ENCODE assay signal across 20 cellular contexts in genomic region chr2:112194480-112194879, GRCh38. TPM values are rescaled to one million over a fixed set of nuclear protein-coding genes. Genes with fewer than 3 reads are reported as not detected.
"Had no signal": no experiment of that assay in that cellular context is flagged by ENCODE, and none has a peak within 500 bp of the region (broad histone marks: within the 10 kb centered on the region; RNA-seq: fewer than 3 reads in every experiment).

No MANE protein-coding gene starts in this region.

- H3K4me1 Mint-ChIP-seq: immature natural killer cell had no signal

- H3K27ac Mint-ChIP-seq: dendritic cell treated with granulocyte-macrophage colony-stimulating factor and Interleukin-4, amounts not matched to agents 40 ng/mL and 50 ng/mL, for 4 days; effector memory CD8-positive, alpha-beta T cell; immature natural killer cell; nephron progenitor cell; progenitor cell of endocrine pancreas; T-helper 17 cell had no signal

- FAIRE-seq: astrocyte, bronchial epithelial cell, frontal cortex had no signal

- ATAC-seq: effector memory CD8-positive, alpha-beta T cell; heart left ventricle; SK-N-SH treated with all-trans-retinoic acid at 6 μM for 48 hours; stimulated activated naive CD8-positive, alpha-beta T cell treated with anti-CD3 and anti-CD28 coated beads, Interleukin-15, amount 100 ng/mL, for 72 hours; T-helper 17 cell had no signal

- H3K4me3 Mint-ChIP-seq: dendritic cell treated with granulocyte-macrophage colony-stimulating factor and Interleukin-4, amounts not matched to agents 40 ng/mL and 50 ng/mL, for 4 days; effector memory CD8-positive, alpha-beta T cell; immature natural killer cell; nephron progenitor cell; stimulated activated naive CD8-positive, alpha-beta T cell treated with anti-CD3 and anti-CD28 coated beads, Interleukin-15, amount 100 ng/mL, for 72 hours had no signal

- H3K9me3 Mint-ChIP-seq: effector memory CD8-positive, alpha-beta T cell; immature natural killer cell; stimulated activated naive CD8-positive, alpha-beta T cell treated with anti-CD3 and anti-CD28 coated beads, Interleukin-15, amount 100 ng/mL, for 72 hours had no signal

- DNase-seq: effector memory CD8-positive, alpha-beta T cell; heart left ventricle; immature natural killer cell; mesendoderm; nephron progenitor cell; occipital lobe; SHP77 treated with DMSO at 0.1 percent for 48 hours; stimulated activated CD4-positive, alpha-beta T cell treated with anti-CD3 and anti-CD28 coated beads, Interleukin-15, amount 100 ng/mL, for 24 hours; stimulated activated CD4-positive, alpha-beta T cell treated with anti-CD3 and anti-CD28 coated beads, Interleukin-4, amount 100 ng/mL, for 4 hours; stimulated activated CD8-positive, alpha-beta memory T cell treated with anti-CD3 and anti-CD28 coated beads, Interleukin-4, amount 100 ng/mL, for 48 hours; stimulated activated naive CD8-positive, alpha-beta T cell treated with anti-CD3 and anti-CD28 coated beads, Interleukin-15, amount 100 ng/mL, for 72 hours; T-helper 17 cell; testis; upper lobe of left lung had no signal

- H3K27me3 Mint-ChIP-seq: dendritic cell treated with granulocyte-macrophage colony-stimulating factor and Interleukin-4, amounts not matched to agents 40 ng/mL and 50 ng/mL, for 4 days; progenitor cell of endocrine pancreas; stimulated activated naive CD8-positive, alpha-beta T cell treated with anti-CD3 and anti-CD28 coated beads, Interleukin-15, amount 100 ng/mL, for 72 hours; T-helper 17 cell had no signal

- H3K36me3 Mint-ChIP-seq: immature natural killer cell had no signal

RNA-seq across cellular contexts. Expression of gene FBLN7, which starts 56.3 kb away (rescaled TPM):
- total RNA-seq: astrocyte had no signal
